ENCODE assay signal across 24 cellular contexts in the genomic region with DNA sequence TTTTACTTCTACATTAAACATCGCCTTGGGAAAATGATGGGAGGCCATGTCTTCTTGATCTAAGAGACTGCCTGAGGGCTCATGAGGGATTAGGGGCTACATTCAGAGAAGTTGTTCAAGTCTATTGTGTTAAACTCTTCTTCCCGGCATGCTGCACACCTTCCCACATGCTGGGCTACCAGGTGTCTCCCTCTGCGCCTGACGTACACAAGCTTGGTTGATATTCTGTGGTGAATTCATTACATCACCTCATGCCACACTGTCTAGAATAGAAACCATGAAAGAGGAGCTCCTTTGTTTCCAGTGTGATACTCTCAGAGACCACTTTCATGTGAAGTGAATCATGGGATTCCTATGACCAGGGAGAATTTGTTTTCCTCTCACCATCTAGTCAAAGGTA.
"Had no signal": no experiment of that assay in that cellular context is flagged by ENCODE, and none has a peak within 500 bp of the region (broad histone marks: within the 10 kb centered on the region; RNA-seq: fewer than 3 reads in every experiment).

No MANE protein-coding gene starts in this region.

- H3K27me3 ChIP-seq: heart left ventricle, pancreas, right lobe of liver, stomach, testis, thyroid gland, transverse colon, upper lobe of left lung had no signal

- H3K36me3 ChIP-seq: heart left ventricle, left ventricle myocardium inferior, pancreas, prostate gland, right lobe of liver, stomach, thyroid gland, transverse colon, upper lobe of left lung had no signal

- H3K4me2 ChIP-seq: smooth muscle cell had no signal

- H3K4me3 ChIP-seq: heart left ventricle, left ventricle myocardium inferior, lung, pancreas, prostate gland, right lobe of liver, smooth muscle cell, stomach, testis, thyroid gland, transverse colon, upper lobe of left lung had no signal

- ATAC-seq: heart left ventricle; naive thymus-derived CD4-positive, alpha-beta T cell; natural killer cell treated with Interleukin-12 subunit alpha and Interleukin-12 subunit beta and Interleukin-15 and Interleukin-18, amount 100 ng/mL, for 72 hours; pancreas; right lobe of liver; stimulated activated naive B cell treated with anti-CD40 and anti-IgM and Interleukin-4, amounts not matched to agents 10 μg/mL and 1 μg/mL and 100 μg/mL, for 72 hours; stimulated activated naive CD8-positive, alpha-beta T cell treated with anti-CD3 and anti-CD28 coated beads, Interleukin-15, Interleukin-2, amounts not matched to agents 100 U/mL and 50 U/mL, for 24 hours had no signal

- H3K4me1 ChIP-seq: heart left ventricle, left ventricle myocardium inferior, prostate gland, right lobe of liver, stomach, testis, thyroid gland, transverse colon, upper lobe of left lung had no signal

- H3K9me3 ChIP-seq: pancreas, prostate gland, right lobe of liver, testis, thyroid gland had no signal

- DNase-seq: heart left ventricle; hypothalamus; immature natural killer cell; islet precursor cell; left ventricle myocardium inferior; mesendoderm; naive thymus-derived CD4-positive, alpha-beta T cell; pancreas; posterior cingulate gyrus; right lobe of liver; stimulated activated CD4-positive, alpha-beta T cell treated with anti-CD3 and anti-CD28 coated beads, Interleukin-1b, Interleukin-23, amount 100 ng/mL, for 48 hours; stimulated activated CD4-positive, alpha-beta T cell treated with anti-CD3 and anti-CD28 coated beads, Interleukin-2, amount 100 ng/mL, for 48 hours; stimulated activated CD4-positive, alpha-beta T cell treated with anti-CD3 and anti-CD28 coated beads, Interleukin-4, amount 100 ng/mL, for 4 hours; stimulated activated naive B cell treated with anti-CD40 and anti-IgM and Interleukin-4, amounts not matched to agents 10 μg/mL and 1 μg/mL and 100 μg/mL, for 72 hours; stimulated activated naive CD8-positive, alpha-beta T cell treated with anti-CD3 and anti-CD28 coated beads, Interleukin-15, Interleukin-2, amounts not matched to agents 100 U/mL and 50 U/mL, for 24 hours; stomach; testis; thyroid gland; transverse colon; upper lobe of left lung had no signal

- H3K27ac ChIP-seq: heart left ventricle, left ventricle myocardium inferior, pancreas, prostate gland, right lobe of liver, stomach, testis, thyroid gland, transverse colon, upper lobe of left lung had no signal
